ENCODE assay signal across 1 cellular context in the genomic region with DNA sequence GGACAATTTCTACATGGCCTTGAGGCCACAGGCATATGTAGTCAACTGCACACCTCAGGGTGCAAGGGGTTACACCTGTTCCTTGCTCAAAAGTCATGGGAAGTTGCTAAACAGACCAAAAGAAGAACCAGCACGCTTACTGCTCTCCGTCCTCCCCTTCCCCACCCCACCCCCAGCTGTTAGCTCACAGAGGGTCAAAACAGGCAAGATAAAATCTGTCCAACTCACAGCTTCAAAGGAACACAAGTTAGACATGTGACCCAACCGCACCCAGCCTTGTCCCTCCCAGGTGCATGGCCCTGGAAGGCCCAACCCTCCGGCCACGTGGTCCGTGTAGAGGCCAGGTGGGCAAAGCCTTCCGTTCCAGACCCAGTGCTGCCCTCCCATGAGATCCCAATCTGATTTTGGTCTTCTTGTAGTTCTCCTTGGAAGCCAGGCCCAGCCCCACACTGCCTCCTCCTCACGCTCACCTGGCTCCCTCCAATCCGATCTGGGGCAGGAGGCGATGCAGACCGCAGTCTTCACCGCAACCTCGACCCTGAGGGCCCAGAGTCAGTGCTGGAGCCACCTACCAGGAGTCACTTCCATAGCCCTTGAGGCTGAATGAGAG.
TF ChIP-seq lines count a peak whose summit lies in the region.

No MANE protein-coding gene starts in this region.

TF ChIP-seq in K562, 482 proteins besides CTCF, POLR2A, EP300 and RAD21 (continued from another document and continues in another):
- TF ChIP-seq, protein P1, sequence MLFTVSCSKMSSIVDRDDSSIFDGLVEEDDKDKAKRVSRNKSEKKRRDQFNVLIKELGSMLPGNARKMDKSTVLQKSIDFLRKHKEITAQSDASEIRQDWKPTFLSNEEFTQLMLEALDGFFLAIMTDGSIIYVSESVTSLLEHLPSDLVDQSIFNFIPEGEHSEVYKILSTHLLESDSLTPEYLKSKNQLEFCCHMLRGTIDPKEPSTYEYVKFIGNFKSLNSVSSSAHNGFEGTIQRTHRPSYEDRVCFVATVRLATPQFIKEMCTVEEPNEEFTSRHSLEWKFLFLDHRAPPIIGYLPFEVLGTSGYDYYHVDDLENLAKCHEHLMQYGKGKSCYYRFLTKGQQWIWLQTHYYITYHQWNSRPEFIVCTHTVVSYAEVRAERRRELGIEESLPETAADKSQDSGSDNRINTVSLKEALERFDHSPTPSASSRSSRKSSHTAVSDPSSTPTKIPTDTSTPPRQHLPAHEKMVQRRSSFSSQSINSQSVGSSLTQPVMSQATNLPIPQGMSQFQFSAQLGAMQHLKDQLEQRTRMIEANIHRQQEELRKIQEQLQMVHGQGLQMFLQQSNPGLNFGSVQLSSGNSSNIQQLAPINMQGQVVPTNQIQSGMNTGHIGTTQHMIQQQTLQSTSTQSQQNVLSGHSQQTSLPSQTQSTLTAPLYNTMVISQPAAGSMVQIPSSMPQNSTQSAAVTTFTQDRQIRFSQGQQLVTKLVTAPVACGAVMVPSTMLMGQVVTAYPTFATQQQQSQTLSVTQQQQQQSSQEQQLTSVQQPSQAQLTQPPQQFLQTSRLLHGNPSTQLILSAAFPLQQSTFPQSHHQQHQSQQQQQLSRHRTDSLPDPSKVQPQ (CRISPR knock-in tag; IDR thresholded peaks at IDR 0.05; ENCODE audit: borderline replicate concordance): peak; percentile 85; the same call in 1 of the 2 replicates
- TF ChIP-seq TBP (optimal IDR thresholded peaks at IDR 0.05; ENCODE audit: low read depth, low read length) (peak; percentile 22), ZNF57 (CRISPR knock-in tag; IDR thresholded peaks at IDR 0.05) (0 out of 2 replicates have a peak, but pooled peaks have one; percentile 3), ZBTB17 (CRISPR knock-in tag; IDR thresholded peaks at IDR 0.05) (peak; percentile 90), POLR2G (IDR thresholded peaks at IDR 0.05; ENCODE audit: low read depth, low read length) (0 out of 2 replicates have a peak, but pooled peaks have one; percentile 44), ZNF699 (CRISPR knock-in tag; IDR thresholded peaks at IDR 0.05; ENCODE audit: insufficient replicate concordance) (peak; percentile 56), ASH1L (IDR thresholded peaks at IDR 0.05; ENCODE audit: borderline replicate concordance, low read depth, partially characterized antibody) (no peak), SMC3 (conservative IDR thresholded peaks at IDR 0.05; ENCODE audit: insufficient read depth, low read depth, low read length) (no peak), FOXJ3 (CRISPR knock-in tag; IDR thresholded peaks at IDR 0.05) (no peak), DPF2 (IDR thresholded peaks at IDR 0.05) (peak; percentile 75), CSDE1 (IDR thresholded peaks at IDR 0.05) (no peak), NFE2 (IDR thresholded peaks at IDR 0.05; ENCODE audit: low read depth) (peak; percentile 51; the same call in 1 of the 2 replicates), CBX3 (IDR thresholded peaks at IDR 0.05; ENCODE audit: borderline replicate concordance in 1 of 2, low read length in 2 of 2) (peak in 1 of 2 experiments; percentile 66; a peak in 1 of 3 replicates), GTF2A2 (tag; IDR thresholded peaks at IDR 0.05) (no peak), SPI1 (IDR thresholded peaks at IDR 0.05; ENCODE audit: borderline replicate concordance, low read depth, low read length) (0 out of 2 replicates have a peak, but pooled peaks have one; percentile 12), RBM22 (IDR thresholded peaks at IDR 0.05; ENCODE audit: low read depth, low read length, poor library complexity, severe bottlenecking) (no peak), MEIS2 (IDR thresholded peaks at IDR 0.05; ENCODE audit: partially characterized antibody) (no peak), ZNF121 (CRISPR knock-in tag; conservative IDR thresholded peaks at IDR 0.05) (no peak), SMAD1 (IDR thresholded peaks at IDR 0.05; ENCODE audit: low read depth, low read length, partially characterized antibody) (no peak), RB1 (IDR thresholded peaks at IDR 0.05; ENCODE audit: low read depth) (no peak), SMARCA4 (IDR thresholded peaks at IDR 0.05) (peak; percentile 55; the same call in 1 of the 2 replicates), ETV6 (IDR thresholded peaks at IDR 0.05; ENCODE audit: borderline replicate concordance in 1 of 2, low read depth in 2 of 2, low read length in 1 of 2) (no peak), ETV6 (CRISPR knock-in tag; IDR thresholded peaks at IDR 0.05; ENCODE audit: borderline replicate concordance) (no peak), ZNF561 (CRISPR knock-in tag; conservative IDR thresholded peaks at IDR 0.05) (no peak), ILF3 (IDR thresholded peaks at IDR 0.05; ENCODE audit: borderline replicate concordance) (no peak), MEF2A (IDR thresholded peaks at IDR 0.05; ENCODE audit: control insufficient read depth, low read depth, low read length) (no peak), PHF8 (IDR thresholded peaks at IDR 0.05; ENCODE audit: borderline replicate concordance, low read length) (peak; percentile 31; the same call in 1 of the 2 replicates), PRPF4 (IDR thresholded peaks at IDR 0.05; ENCODE audit: insufficient read depth, low read depth, low read length, poor library complexity, severe bottlenecking) (no peak), BDP1 (IDR thresholded peaks at IDR 0.05; ENCODE audit: insufficient read depth, insufficient read length) (no peak), ZNF696 (CRISPR knock-in tag; conservative IDR thresholded peaks at IDR 0.05) (no peak), ATF1 (CRISPR knock-in tag; IDR thresholded peaks at IDR 0.05) (no peak), ATF1 (tag; IDR thresholded peaks at IDR 0.05) (peak; percentile 52), ZNF551 (CRISPR knock-in tag; IDR thresholded peaks at IDR 0.05) (no peak), YBX1 (IDR thresholded peaks at IDR 0.05) (no peak), ZNF445 (CRISPR knock-in tag; IDR thresholded peaks at IDR 0.05; ENCODE audit: low read depth) (0 out of 2 replicates have a peak, but pooled peaks have one; percentile 10), KLF13 (tag; IDR thresholded peaks at IDR 0.05; ENCODE audit: borderline replicate concordance, low read depth) (peak; percentile 90), NRF1 (conservative IDR thresholded peaks at IDR 0.05 in 1 of 2, IDR thresholded peaks at IDR 0.05 in 1 of 2) (no peak)
- TF ChIP-seq, protein P2, sequence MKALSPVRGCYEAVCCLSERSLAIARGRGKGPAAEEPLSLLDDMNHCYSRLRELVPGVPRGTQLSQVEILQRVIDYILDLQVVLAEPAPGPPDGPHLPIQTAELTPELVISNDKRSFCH (CRISPR knock-in tag; IDR thresholded peaks at IDR 0.05): peak; percentile 71; the same call in 1 of the 2 replicates
- TF ChIP-seq, protein P2 (tag; IDR thresholded peaks at IDR 0.05): peak; percentile 80
- TF ChIP-seq, protein P3, sequence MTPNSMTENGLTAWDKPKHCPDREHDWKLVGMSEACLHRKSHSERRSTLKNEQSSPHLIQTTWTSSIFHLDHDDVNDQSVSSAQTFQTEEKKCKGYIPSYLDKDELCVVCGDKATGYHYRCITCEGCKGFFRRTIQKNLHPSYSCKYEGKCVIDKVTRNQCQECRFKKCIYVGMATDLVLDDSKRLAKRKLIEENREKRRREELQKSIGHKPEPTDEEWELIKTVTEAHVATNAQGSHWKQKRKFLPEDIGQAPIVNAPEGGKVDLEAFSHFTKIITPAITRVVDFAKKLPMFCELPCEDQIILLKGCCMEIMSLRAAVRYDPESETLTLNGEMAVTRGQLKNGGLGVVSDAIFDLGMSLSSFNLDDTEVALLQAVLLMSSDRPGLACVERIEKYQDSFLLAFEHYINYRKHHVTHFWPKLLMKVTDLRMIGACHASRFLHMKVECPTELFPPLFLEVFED (CRISPR knock-in tag; conservative IDR thresholded peaks at IDR 0.05): no peak
- TF ChIP-seq, protein P4, sequence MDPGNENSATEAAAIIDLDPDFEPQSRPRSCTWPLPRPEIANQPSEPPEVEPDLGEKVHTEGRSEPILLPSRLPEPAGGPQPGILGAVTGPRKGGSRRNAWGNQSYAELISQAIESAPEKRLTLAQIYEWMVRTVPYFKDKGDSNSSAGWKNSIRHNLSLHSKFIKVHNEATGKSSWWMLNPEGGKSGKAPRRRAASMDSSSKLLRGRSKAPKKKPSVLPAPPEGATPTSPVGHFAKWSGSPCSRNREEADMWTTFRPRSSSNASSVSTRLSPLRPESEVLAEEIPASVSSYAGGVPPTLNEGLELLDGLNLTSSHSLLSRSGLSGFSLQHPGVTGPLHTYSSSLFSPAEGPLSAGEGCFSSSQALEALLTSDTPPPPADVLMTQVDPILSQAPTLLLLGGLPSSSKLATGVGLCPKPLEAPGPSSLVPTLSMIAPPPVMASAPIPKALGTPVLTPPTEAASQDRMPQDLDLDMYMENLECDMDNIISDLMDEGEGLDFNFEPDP (CRISPR knock-in tag; IDR thresholded peaks at IDR 0.05): 0 out of 2 replicates have a peak, but pooled peaks have one; percentile 13
- TF ChIP-seq, protein P5, sequence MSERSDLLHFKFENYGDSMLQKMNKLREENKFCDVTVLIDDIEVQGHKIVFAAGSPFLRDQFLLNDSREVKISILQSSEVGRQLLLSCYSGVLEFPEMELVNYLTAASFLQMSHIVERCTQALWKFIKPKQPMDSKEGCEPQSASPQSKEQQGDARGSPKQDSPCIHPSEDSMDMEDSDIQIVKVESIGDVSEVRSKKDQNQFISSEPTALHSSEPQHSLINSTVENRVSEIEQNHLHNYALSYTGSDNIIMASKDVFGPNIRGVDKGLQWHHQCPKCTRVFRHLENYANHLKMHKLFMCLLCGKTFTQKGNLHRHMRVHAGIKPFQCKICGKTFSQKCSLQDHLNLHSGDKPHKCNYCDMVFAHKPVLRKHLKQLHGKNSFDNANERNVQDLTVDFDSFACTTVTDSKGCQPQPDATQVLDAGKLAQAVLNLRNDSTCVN (CRISPR knock-in tag; IDR thresholded peaks at IDR 0.05): no peak
- TF ChIP-seq, protein P6, sequence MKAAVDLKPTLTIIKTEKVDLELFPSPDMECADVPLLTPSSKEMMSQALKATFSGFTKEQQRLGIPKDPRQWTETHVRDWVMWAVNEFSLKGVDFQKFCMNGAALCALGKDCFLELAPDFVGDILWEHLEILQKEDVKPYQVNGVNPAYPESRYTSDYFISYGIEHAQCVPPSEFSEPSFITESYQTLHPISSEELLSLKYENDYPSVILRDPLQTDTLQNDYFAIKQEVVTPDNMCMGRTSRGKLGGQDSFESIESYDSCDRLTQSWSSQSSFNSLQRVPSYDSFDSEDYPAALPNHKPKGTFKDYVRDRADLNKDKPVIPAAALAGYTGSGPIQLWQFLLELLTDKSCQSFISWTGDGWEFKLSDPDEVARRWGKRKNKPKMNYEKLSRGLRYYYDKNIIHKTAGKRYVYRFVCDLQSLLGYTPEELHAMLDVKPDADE (conservative IDR thresholded peaks at IDR 0.05; ENCODE audit: control insufficient read depth, low read depth, low read length): 0 out of 2 replicates have a peak, but pooled peaks have one; percentile 31
- TF ChIP-seq, protein P7, sequence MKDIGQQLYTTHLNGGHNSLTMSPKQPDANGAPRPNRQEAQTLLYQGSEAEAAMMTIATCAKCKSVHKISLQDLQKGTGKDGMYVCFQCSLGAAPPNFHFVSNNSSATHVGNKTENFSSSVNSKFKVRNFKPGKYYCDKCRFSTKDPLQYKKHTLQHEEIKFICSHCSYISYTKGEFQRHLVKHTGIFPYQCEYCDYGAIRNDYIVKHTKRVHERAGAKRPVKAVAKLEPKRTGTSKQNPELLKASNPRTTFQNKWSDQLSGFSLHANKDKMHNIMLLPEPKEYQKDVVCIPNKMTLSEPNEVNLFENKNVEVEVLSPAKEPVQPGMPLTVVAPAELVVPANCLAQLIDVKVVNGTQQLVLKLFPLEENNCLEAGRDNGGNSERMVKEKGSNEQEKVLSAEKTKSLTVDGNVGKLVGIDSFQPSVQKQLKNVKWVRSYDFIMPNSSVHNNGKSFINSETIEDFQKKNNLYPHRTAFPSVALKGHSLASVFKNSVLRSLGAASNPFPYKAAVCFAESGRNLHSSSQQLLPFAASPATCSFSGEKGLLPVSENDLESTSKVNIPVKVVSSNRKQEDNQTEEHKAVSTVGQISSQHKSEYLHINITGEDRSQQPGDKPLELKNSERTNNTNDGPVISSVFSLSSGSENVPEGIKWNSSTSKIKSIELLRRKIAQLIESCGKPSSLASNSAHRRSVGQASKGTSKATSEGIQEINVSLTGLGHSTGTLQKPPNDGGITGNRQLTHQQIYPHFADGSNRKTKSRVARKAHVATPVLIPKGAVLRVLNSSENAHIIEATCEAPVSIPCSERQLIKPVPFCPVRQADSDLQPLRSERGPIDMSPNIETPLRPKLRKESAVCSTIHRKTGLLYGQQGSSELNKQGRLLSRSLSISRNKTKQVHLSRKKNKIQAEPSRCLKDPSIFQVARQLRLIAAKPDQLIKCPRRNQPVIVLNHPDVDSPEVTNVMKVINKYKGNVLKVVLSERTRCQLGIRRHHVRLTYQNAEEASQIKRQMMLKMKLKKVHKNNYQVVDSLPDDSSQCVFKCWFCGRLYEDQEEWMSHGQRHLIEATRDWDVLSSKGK (CRISPR knock-in tag; IDR thresholded peaks at IDR 0.05): no peak
- TF ChIP-seq, protein P8, sequence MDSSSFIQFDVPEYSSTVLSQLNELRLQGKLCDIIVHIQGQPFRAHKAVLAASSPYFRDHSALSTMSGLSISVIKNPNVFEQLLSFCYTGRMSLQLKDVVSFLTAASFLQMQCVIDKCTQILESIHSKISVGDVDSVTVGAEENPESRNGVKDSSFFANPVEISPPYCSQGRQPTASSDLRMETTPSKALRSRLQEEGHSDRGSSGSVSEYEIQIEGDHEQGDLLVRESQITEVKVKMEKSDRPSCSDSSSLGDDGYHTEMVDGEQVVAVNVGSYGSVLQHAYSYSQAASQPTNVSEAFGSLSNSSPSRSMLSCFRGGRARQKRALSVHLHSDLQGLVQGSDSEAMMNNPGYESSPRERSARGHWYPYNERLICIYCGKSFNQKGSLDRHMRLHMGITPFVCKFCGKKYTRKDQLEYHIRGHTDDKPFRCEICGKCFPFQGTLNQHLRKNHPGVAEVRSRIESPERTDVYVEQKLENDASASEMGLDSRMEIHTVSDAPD (CRISPR knock-in tag; IDR thresholded peaks at IDR 0.05): no peak
- TF ChIP-seq, protein P9, sequence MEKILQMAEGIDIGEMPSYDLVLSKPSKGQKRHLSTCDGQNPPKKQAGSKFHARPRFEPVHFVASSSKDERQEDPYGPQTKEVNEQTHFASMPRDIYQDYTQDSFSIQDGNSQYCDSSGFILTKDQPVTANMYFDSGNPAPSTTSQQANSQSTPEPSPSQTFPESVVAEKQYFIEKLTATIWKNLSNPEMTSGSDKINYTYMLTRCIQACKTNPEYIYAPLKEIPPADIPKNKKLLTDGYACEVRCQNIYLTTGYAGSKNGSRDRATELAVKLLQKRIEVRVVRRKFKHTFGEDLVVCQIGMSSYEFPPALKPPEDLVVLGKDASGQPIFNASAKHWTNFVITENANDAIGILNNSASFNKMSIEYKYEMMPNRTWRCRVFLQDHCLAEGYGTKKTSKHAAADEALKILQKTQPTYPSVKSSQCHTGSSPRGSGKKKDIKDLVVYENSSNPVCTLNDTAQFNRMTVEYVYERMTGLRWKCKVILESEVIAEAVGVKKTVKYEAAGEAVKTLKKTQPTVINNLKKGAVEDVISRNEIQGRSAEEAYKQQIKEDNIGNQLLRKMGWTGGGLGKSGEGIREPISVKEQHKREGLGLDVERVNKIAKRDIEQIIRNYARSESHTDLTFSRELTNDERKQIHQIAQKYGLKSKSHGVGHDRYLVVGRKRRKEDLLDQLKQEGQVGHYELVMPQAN (IDR thresholded peaks at IDR 0.05; ENCODE audit: borderline replicate concordance): no peak; the same call in 1 of the 2 replicates
